In genomic region chr18:36593001-36593400, GRCh38 we compare ENCODE assay signal across 27 cellular contexts.
DNase-seq lines count a peak whose midpoint lies in the region; ATAC-seq, FAIRE-seq and TF ChIP-seq lines count a peak whose summit lies in the region.
"Had no signal": no experiment of that assay in that cellular context is flagged by ENCODE, and none has a peak within 500 bp of the region (broad histone marks: within the 10 kb centered on the region; RNA-seq: fewer than 3 reads in every experiment).

No MANE protein-coding gene starts in this region.

- peaks cover 42% of the 10 kb centered on the region for H3K4me1 ChIP-seq in Loucy (ENCODE audit: insufficient read depth, low read length, poor library complexity, severe bottlenecking)
- H3K4me1 ChIP-seq in left lung, result no peaks in the 10 kb centered on the region
- no peaks in the 10 kb centered on the region for H3K4me1 ChIP-seq in A673 (ENCODE audit: insufficient read depth, low read length, poor library complexity, severe bottlenecking)
- H3K4me1 ChIP-seq: A549, Caco-2, upper lobe of left lung had no signal

- no peaks in the 10 kb centered on the region for H3K79me2 ChIP-seq in Loucy (ENCODE audit: insufficient read depth, low read length)

- H3K27ac ChIP-seq in left lung (no peak overlapping the region), A673 (ENCODE audit: low read depth, low read length, poor library complexity, severe bottlenecking) (no peak overlapping the region)
- H3K27ac ChIP-seq: A549; BLaER1 treated with 17β-estradiol and CSF1 and Interleukin-3, amounts not matched to agents 10 nM and 100 nM; upper lobe of left lung had no signal

- no peaks in the 10 kb centered on the region for H3K9me2 ChIP-seq in Loucy (replicated peaks; ENCODE audit: low read depth, low read length)

- no peak for TF ChIP-seq CTCF in AG10803 (conservative IDR thresholded peaks at IDR 0.05; ENCODE audit: low read length)
- TF ChIP-seq CTCF in Loucy (conservative IDR thresholded peaks at IDR 0.05; ENCODE audit: low read length), result no peak
- TF ChIP-seq CTCF in bronchial epithelial cell (IDR thresholded peaks at IDR 0.05; ENCODE audit: insufficient read depth, low read length, severe bottlenecking), result no peak
- TF ChIP-seq CTCF in left lung (IDR thresholded peaks at IDR 0.05), result no peak
- TF ChIP-seq CTCF in A673 (conservative IDR thresholded peaks at IDR 0.05; ENCODE audit: low read depth, low read length), result no peak

- H3K9me3 ChIP-seq in Loucy (ENCODE audit: insufficient read depth, low read depth, low read length), result no peaks in the 10 kb centered on the region
- H3K9me3 ChIP-seq in left lung, result no peaks in the 10 kb centered on the region
- no peaks in the 10 kb centered on the region for H3K9me3 ChIP-seq in A673 (ENCODE audit: low read depth, low read length, poor library complexity, severe bottlenecking)
- H3K9me3 ChIP-seq: A549; BLaER1 treated with 17β-estradiol and CSF1 and Interleukin-3, amounts not matched to agents 10 nM and 100 nM; Caco-2; upper lobe of left lung had no signal

- ATAC-seq in left lung, result no peak
- ATAC-seq: A549, HCT116 had no signal

- no peaks in the 10 kb centered on the region for H4K20me1 ChIP-seq in Loucy (ENCODE audit: insufficient read depth, low read length, poor library complexity, severe bottlenecking)
- H4K20me1 ChIP-seq: BLaER1 treated with 17β-estradiol and CSF1 and Interleukin-3, amounts not matched to agents 10 nM and 100 nM had no signal

- CTCF ChIA-PET in A673 (lab: Charles Lee), result no interaction called here

- H2AFZ ChIP-seq in Loucy (ENCODE audit: low read length), result peak overlapping the region; percentile 42

- BruUV-seq in A673 (replicated peaks; lab: Mats Ljungman, UMichigan), result no TSS peak

- intact Hi-C loops in left lung (cut with DNase I), result no loop called here
- intact Hi-C loops in A673 (cut with micrococcal nuclease; ENCODE audit: unreplicated experiment), result no loop called here

- H3K36me3 ChIP-seq in Loucy (ENCODE audit: insufficient read depth, low read length), result no peaks in the 10 kb centered on the region
- H3K36me3 ChIP-seq in bronchial epithelial cell (ENCODE audit: control insufficient read depth, insufficient read depth, low read length), result peaks cover 1% of the 10 kb centered on the region
- no peaks in the 10 kb centered on the region for H3K36me3 ChIP-seq in left lung
- H3K36me3 ChIP-seq in A673 (ENCODE audit: insufficient read depth, low read length, poor library complexity, severe bottlenecking), result no peaks in the 10 kb centered on the region
- H3K36me3 ChIP-seq: BLaER1 treated with 17β-estradiol and CSF1 and Interleukin-3, amounts not matched to agents 10 nM and 100 nM; upper lobe of left lung had no signal

- H3K4me3 ChIP-seq in AG10803 (ENCODE audit: low read length) (no peak overlapping the region), Loucy (ENCODE audit: low read length, poor library complexity, severe bottlenecking) (no peak overlapping the region), bronchial epithelial cell (ENCODE audit: low read depth, low read length) (no peak overlapping the region), left lung (no peak overlapping the region), A673 (ENCODE audit: low read depth, low read length, poor library complexity, severe bottlenecking) (no peak overlapping the region)
- H3K4me3 ChIP-seq: A549; BLaER1 treated with 17β-estradiol and CSF1 and Interleukin-3, amounts not matched to agents 10 nM and 100 nM; lung; upper lobe of left lung had no signal

- no peak for FAIRE-seq in bronchial epithelial cell (lab: Jason Lieb, UNC)
- FAIRE-seq: A549, frontal cortex, GM19239 had no signal

- POLR2A ChIA-PET in A673 (lab: Charles Lee; ENCODE audit: low non-redundant PET), result no interaction called here

- DNase-seq in AG10803 (ENCODE audit: low read depth), result peak; percentile 42
- peak; percentile 70 for DNase-seq in bronchial epithelial cell (ENCODE audit: low read depth)
- DNase-seq in iris pigment epithelial cell (ENCODE audit: low read depth), result peak; percentile 25
- no peak for DNase-seq in left lung
- no peak for DNase-seq in A673 (ENCODE audit: low spot score)
- DNase-seq in activated T-cell treated with anti-CD3 and anti-CD28 coated beads, Interleukin-2, amount 50 U/mL, for 1 hour, result no peak
- DNase-seq in cortex of kidney (lab: John Stamatoyannopoulos, UW), result no peak
- DNase-seq: activated CD4-positive, alpha-beta T cell treated with anti-CD3 and anti-CD28 coated beads for 4 hours; activated naive CD4-positive, alpha-beta T cell; activated T-cell treated with anti-CD3 and anti-CD28 coated beads, Interleukin-2, amount 50 U/mL, for 4 hours; amniotic stem cell; Caco-2; DMS79 treated with DMSO at 0.1 percent for 48 hours; islet precursor cell; NCI-H1417; NCI-H2081; NCI-H226; posterior cingulate gyrus; RPMI8226; upper lobe of left lung had no signal

- H3K9ac ChIP-seq in Loucy (ENCODE audit: low read depth, low read length, poor library complexity, severe bottlenecking), result no peak overlapping the region
- H3K9ac ChIP-seq: BLaER1 treated with 17β-estradiol and CSF1 and Interleukin-3, amounts not matched to agents 10 nM and 100 nM had no signal

- H3K4me2 ChIP-seq in Loucy (ENCODE audit: low read depth, low read length, poor library complexity, severe bottlenecking), result no peak overlapping the region
- H3K4me2 ChIP-seq: A549; BLaER1 treated with 17β-estradiol and CSF1 and Interleukin-3, amounts not matched to agents 10 nM and 100 nM had no signal

- H3K27me3 ChIP-seq in Loucy (ENCODE audit: insufficient read depth, low read length, poor library complexity, severe bottlenecking) (no peaks in the 10 kb centered on the region), bronchial epithelial cell (ENCODE audit: control insufficient read depth, insufficient read depth, low read length) (no peaks in the 10 kb centered on the region), left lung (no peaks in the 10 kb centered on the region), A673 (replicated peaks; ENCODE audit: insufficient read depth, low read depth, low read length, poor library complexity) (no peaks in the 10 kb centered on the region)
- H3K27me3 ChIP-seq: BLaER1 treated with 17β-estradiol and CSF1 and Interleukin-3, amounts not matched to agents 10 nM and 100 nM; upper lobe of left lung had no signal

- no peaks in the 10 kb centered on the region for H3F3A ChIP-seq in Loucy (ENCODE audit: low read depth)

Comparison
In these comparisons a context has a peak if more than half of its experiments do, and no peak if none do; other contexts are left out.
1. DNase-seq: peak in AG10803 (single experiment), bronchial epithelial cell (single experiment) and iris pigment epithelial cell (single experiment); none in left lung (0 of 2), A673 (single experiment), activated T-cell treated with anti-CD3 and anti-CD28 coated beads, Interleukin-2, amount 50 U/mL, for 1 hour (single experiment) and cortex of kidney (single experiment).